8 cellular contexts compared by ENCODE assay signal in genomic region chr17:29219378-29220047, GRCh38. TPM values are rescaled to one million over a fixed set of nuclear protein-coding genes. Genes with fewer than 3 reads are reported as not detected.
DNase-seq lines count a peak whose midpoint lies in the region; ATAC-seq and TF ChIP-seq lines count a peak whose summit lies in the region.

No MANE protein-coding gene starts in this region.

- no peak overlapping the region for H3K4me3 Mint-ChIP-seq in natural killer cell
- no peak overlapping the region for H3K4me3 Mint-ChIP-seq in stimulated activated memory B cell treated with anti-CD40 and anti-IgM and Interleukin-4, amounts not matched to agents 10 μg/mL and 1 μg/mL and 100 μg/mL, for 72 hours

- H3K4me3 ChIP-seq in esophagus muscularis mucosa = no peak overlapping the region

- intact Hi-C loops in esophagus muscularis mucosa (cut with DNase I) (loop anchor here (2.0 to 5.0 kb wide), 3 partner anchors 37 to 73 kb away; partner anchors contain the start of genes MYO18A and NUFIP2), natural killer cell (cut with micrococcal nuclease) (loop anchor here (1.0 to 5.0 kb wide), 3 partner anchors 70 to 74 kb away; partner anchors contain the start of gene NUFIP2)

- no peaks in the 10 kb centered on the region for H3K9me3 Mint-ChIP-seq in natural killer cell
- no peaks in the 10 kb centered on the region for H3K9me3 Mint-ChIP-seq in stimulated activated memory B cell treated with anti-CD40 and anti-IgM and Interleukin-4, amounts not matched to agents 10 μg/mL and 1 μg/mL and 100 μg/mL, for 72 hours

- TF ChIP-seq CTCF in esophagus muscularis mucosa (IDR thresholded peaks at IDR 0.05) (peak in 2 of 3 experiments; percentile 93 to 95), natural killer cell (IDR thresholded peaks at IDR 0.05) (peak; percentile 88)

- H3K36me3 ChIP-seq in esophagus muscularis mucosa = no peaks in the 10 kb centered on the region

- no peak overlapping the region for H3K27ac ChIP-seq in esophagus muscularis mucosa (replicated peaks in 1 of 4)

- H3K27ac Mint-ChIP-seq in natural killer cell = no peak overlapping the region
- H3K27ac Mint-ChIP-seq in stimulated activated memory B cell treated with anti-CD40 and anti-IgM and Interleukin-4, amounts not matched to agents 10 μg/mL and 1 μg/mL and 100 μg/mL, for 72 hours = no peak overlapping the region

- peak; percentile 73 to 95 (median 94) for ATAC-seq in natural killer cell
- ATAC-seq in stimulated activated memory B cell treated with anti-CD40 and anti-IgM and Interleukin-4, amounts not matched to agents 10 μg/mL and 1 μg/mL and 100 μg/mL, for 72 hours = peak; percentile 89
- no peak for ATAC-seq in GM19455 (IDR thresholded peaks at IDR 0.05; ENCODE audit: unreplicated experiment)

- peaks cover 0 to 9% (median 8%) of the 10 kb centered on the region in 4 donors for H3K4me1 ChIP-seq in esophagus muscularis mucosa

- no peak for TF ChIP-seq POLR2A in esophagus muscularis mucosa (IDR thresholded peaks at IDR 0.05; ENCODE audit: low read depth)

- peaks cover 0 to 2% of the 10 kb centered on the region in 2 donors for H3K27me3 Mint-ChIP-seq in natural killer cell (ENCODE audit: low read depth in 2 of 2)
- peaks cover 7% of the 10 kb centered on the region for H3K27me3 Mint-ChIP-seq in stimulated activated memory B cell treated with anti-CD40 and anti-IgM and Interleukin-4, amounts not matched to agents 10 μg/mL and 1 μg/mL and 100 μg/mL, for 72 hours

- no peaks in the 10 kb centered on the region for H3K9me3 ChIP-seq in esophagus muscularis mucosa

- peak; percentile 87 for DNase-seq in ELF-1 (ENCODE audit: low read depth, low spot score)
- DNase-seq in HT1080 (ENCODE audit: low read depth) = peak; percentile 85
- peak; percentile 44 for DNase-seq in OCI-M2 (lab: John Stamatoyannopoulos, UW; ENCODE audit: unreplicated experiment)
- DNase-seq in activated T-cell treated with anti-CD3 and anti-CD28 coated beads for 4 hours = peak; percentile 59
- DNase-seq in esophagus muscularis mucosa (ENCODE audit: extremely low spot score) = no peak
- DNase-seq in natural killer cell = peak; percentile 57

- no peak for TF ChIP-seq EP300 in esophagus muscularis mucosa (IDR thresholded peaks at IDR 0.05)

- H3K4me1 Mint-ChIP-seq in natural killer cell = peaks cover 0 to 5% of the 10 kb centered on the region in 2 donors
- peaks cover 5% of the 10 kb centered on the region for H3K4me1 Mint-ChIP-seq in stimulated activated memory B cell treated with anti-CD40 and anti-IgM and Interleukin-4, amounts not matched to agents 10 μg/mL and 1 μg/mL and 100 μg/mL, for 72 hours

- WGBS in esophagus muscularis mucosa = 12% methylated on average over 14 of the region's 14 CpGs

- no peaks in the 10 kb centered on the region for H3K36me3 Mint-ChIP-seq in natural killer cell
- no peaks in the 10 kb centered on the region for H3K36me3 Mint-ChIP-seq in stimulated activated memory B cell treated with anti-CD40 and anti-IgM and Interleukin-4, amounts not matched to agents 10 μg/mL and 1 μg/mL and 100 μg/mL, for 72 hours

- H3K27me3 ChIP-seq in esophagus muscularis mucosa = no peaks in the 10 kb centered on the region

RNA-seq across cellular contexts. Expression of gene CRYBA1, which starts 27.1 kb away (rescaled TPM):
- not detected in 2 replicates for total RNA-seq in HT1080 (2014; rRNA removed; shearing (Covaris generic))
- 0.12 TPM in 1 of 2 replicates, not detected in the other for polyA plus RNA-seq in HT1080 (2015; cell fraction: cytosol; rRNA removed)
- polyA plus RNA-seq in HT1080 (2015; cell fraction: nucleus; rRNA removed) = not detected in 2 replicates
- not detected for total RNA-seq in esophagus muscularis mucosa
- not detected for total RNA-seq in natural killer cell

RNA-seq across cellular contexts. Expression of gene MYO18A, which starts 39.3 kb away (rescaled TPM):
- 17.0 and 21.0 TPM in 2 replicates for total RNA-seq in HT1080 (2014; rRNA removed; shearing (Covaris generic))
- 6.9 and 7.5 TPM in 2 replicates for polyA plus RNA-seq in HT1080 (2015; cell fraction: cytosol; rRNA removed)
- 45.6 and 55.3 TPM in 2 replicates for polyA plus RNA-seq in HT1080 (2015; cell fraction: nucleus; rRNA removed)
- total RNA-seq in esophagus muscularis mucosa (10 to 100 TPM; 46.7 to 82.7 (median 64.6) TPM), natural killer cell (100 to 1,000 TPM; 110 to 117 (median 115) TPM)
